In genomic region chr18:11987527-11987926, GRCh38 we compare ENCODE assay signal across 12 cellular contexts. TPM values are rescaled to one million over a fixed set of nuclear protein-coding genes. Genes with fewer than 3 reads are reported as not detected.
A peak's percentile ranks its signal among the peaks of the same experiment; 100 is the strongest.
DNase-seq lines count a peak whose midpoint lies in the region; ATAC-seq and TF ChIP-seq lines count a peak whose summit lies in the region.
"Had no signal": no experiment of that assay in that cellular context is flagged by ENCODE, and none has a peak within 500 bp of the region (broad histone marks: within the 10 kb centered on the region; RNA-seq: fewer than 3 reads in every experiment).

No MANE protein-coding gene starts in this region.

- no peaks in the 10 kb centered on the region for H3K9me3 ChIP-seq in stomach

- peaks cover 14% of the 10 kb centered on the region for H3K27me3 Mint-ChIP-seq in GM23338 (ENCODE audit: insufficient read depth, low read depth, poor library complexity)
- H3K27me3 Mint-ChIP-seq: activated CD8-positive, alpha-beta memory T cell treated with anti-CD3 and anti-CD28 coated beads, Interleukin-2, amount 10 ng/mL, durations not matched to agents 7 days and 5 days had no signal

- 0 out of 3 replicates have a peak, but pooled peaks cover under 1% of the 10 kb centered on the region for H3K9me3 Mint-ChIP-seq in GM23338
- H3K9me3 Mint-ChIP-seq: activated naive CD8-positive, alpha-beta T cell treated with anti-CD3 and anti-CD28 coated beads, Interleukin-2, amount 10 ng/mL, durations not matched to agents 7 days and 5 days; CD4-positive, CD25-positive, alpha-beta regulatory T cell had no signal

- H4K20me1 ChIP-seq in GM23338 (replicated peaks; ENCODE audit: insufficient read depth) = peaks cover 59% of the 10 kb centered on the region

- H3K36me3 Mint-ChIP-seq in GM23338 (ENCODE audit: low read depth) = peaks cover 8% of the 10 kb centered on the region
- H3K36me3 Mint-ChIP-seq: activated CD8-positive, alpha-beta memory T cell treated with anti-CD3 and anti-CD28 coated beads, Interleukin-2, amount 10 ng/mL, durations not matched to agents 7 days and 5 days; activated naive CD8-positive, alpha-beta T cell treated with anti-CD3 and anti-CD28 coated beads, Interleukin-2, amount 10 ng/mL, durations not matched to agents 7 days and 5 days; CD4-positive, CD25-positive, alpha-beta regulatory T cell had no signal

- peaks cover 76% of the 10 kb centered on the region for H3K4me1 Mint-ChIP-seq in GM23338

- H3K4me3 ChIP-seq in GM23338 (no peak overlapping the region), stomach (no peak overlapping the region)
- H3K4me3 ChIP-seq: PC-9 had no signal

- no peak overlapping the region for H3K4me3 Mint-ChIP-seq in GM23338
- H3K4me3 Mint-ChIP-seq: activated CD8-positive, alpha-beta memory T cell treated with anti-CD3 and anti-CD28 coated beads, Interleukin-2, amount 10 ng/mL, durations not matched to agents 7 days and 5 days; activated naive CD8-positive, alpha-beta T cell treated with anti-CD3 and anti-CD28 coated beads, Interleukin-2, amount 10 ng/mL, durations not matched to agents 7 days and 5 days had no signal

- no peak for TF ChIP-seq POLR2A in stomach (IDR thresholded peaks at IDR 0.05)

- no peaks in the 10 kb centered on the region for H3F3A ChIP-seq in GM23338 (replicated peaks; ENCODE audit: low read depth)

- ATAC-seq in GM23338 = no peak
- peak; percentile 86 for ATAC-seq in Right ventricle myocardium superior (ENCODE audit: poor library complexity)
- peak; percentile 72 for ATAC-seq in sciatic nerve
- no peak for ATAC-seq in HG02840 (IDR thresholded peaks at IDR 0.05; ENCODE audit: low FRiP score, unreplicated experiment)
- no peak for ATAC-seq in GM19452 (IDR thresholded peaks at IDR 0.05; ENCODE audit: unreplicated experiment)
- ATAC-seq in HG03025 (IDR thresholded peaks at IDR 0.05; ENCODE audit: low FRiP score, unreplicated experiment) = no peak
- ATAC-seq: activated CD8-positive, alpha-beta memory T cell treated with anti-CD3 and anti-CD28 coated beads, Interleukin-2, amount 10 ng/mL, durations not matched to agents 7 days and 5 days had no signal

- intact Hi-C loops in Right ventricle myocardium superior (cut with DNase I) (no loop called here), sciatic nerve (cut with DNase I) (no loop called here), stomach (cut with DNase I; ENCODE audit: low total_unique reads) (no loop called here)

- H3K9me2 ChIP-seq in GM23338 (ENCODE audit: insufficient read depth) = no peaks in the 10 kb centered on the region

- H3K4me2 ChIP-seq in GM23338 = no peak overlapping the region
- H3K4me2 ChIP-seq: PC-9 had no signal

- H3K27me3 ChIP-seq in GM23338 (ENCODE audit: insufficient read depth) = no peaks in the 10 kb centered on the region
- H3K27me3 ChIP-seq in stomach = no peaks in the 10 kb centered on the region

- WGBS in stomach, 5 donors = 47 to 66% (median 60%) methylated on average over 7 of the region's 7 CpGs

- H2AFZ ChIP-seq in GM23338 = no peak overlapping the region
- H2AFZ ChIP-seq: PC-9 had no signal

- H3K36me3 ChIP-seq in GM23338 (ENCODE audit: insufficient read depth) (no peaks in the 10 kb centered on the region), stomach (no peaks in the 10 kb centered on the region)

- peaks cover 98% of the 10 kb centered on the region for H3K79me2 ChIP-seq in GM23338 (replicated peaks; ENCODE audit: insufficient read depth)

- H3K27ac ChIP-seq in GM23338 (ENCODE audit: low read depth) (no peak overlapping the region; the same call in 1 of the 2 replicates), stomach (peak overlapping the region in 2 of 5 donors; percentile 2 to 32)
- H3K27ac ChIP-seq: PC-9 had no signal

- no peak for TF ChIP-seq CTCF in GM23338 (conservative IDR thresholded peaks at IDR 0.05; ENCODE audit: low read depth in 2 of 2)
- TF ChIP-seq CTCF in stomach (IDR thresholded peaks at IDR 0.05) = no peak

- peak overlapping the region; percentile 56 for H3K27ac Mint-ChIP-seq in GM23338
- H3K27ac Mint-ChIP-seq: activated CD8-positive, alpha-beta memory T cell treated with anti-CD3 and anti-CD28 coated beads, Interleukin-2, amount 10 ng/mL, durations not matched to agents 7 days and 5 days; activated naive CD8-positive, alpha-beta T cell treated with anti-CD3 and anti-CD28 coated beads, Interleukin-2, amount 10 ng/mL, durations not matched to agents 7 days and 5 days; CD4-positive, CD25-positive, alpha-beta regulatory T cell had no signal

- TF ChIP-seq EP300 in stomach (IDR thresholded peaks at IDR 0.05) = no peak

- no peak for DNase-seq in GM23338 (ENCODE audit: low spot score)
- DNase-seq in SKM-1 (lab: John Stamatoyannopoulos, UW; ENCODE audit: unreplicated experiment) = peak; percentile 11
- no peak for DNase-seq in Right ventricle myocardium superior
- DNase-seq in sciatic nerve (ENCODE audit: low spot score) = peak; percentile 17
- DNase-seq in stomach = no peak
- DNase-seq: activated CD8-positive, alpha-beta memory T cell treated with anti-CD3 and anti-CD28 coated beads, Interleukin-2, amount 10 ng/mL, durations not matched to agents 7 days and 5 days; activated naive CD8-positive, alpha-beta T cell treated with anti-CD3 and anti-CD28 coated beads, Interleukin-2, amount 10 ng/mL, durations not matched to agents 7 days and 5 days; CD4-positive, CD25-positive, alpha-beta regulatory T cell; PC-9 had no signal

- H3K4me1 ChIP-seq in GM23338 (ENCODE audit: insufficient read depth) = peaks cover 59% of the 10 kb centered on the region
- H3K4me1 ChIP-seq in stomach = peaks cover 18 to 67% (median 61%) of the 10 kb centered on the region in 4 donors

TF ChIP-seq in GM23338, 12 proteins besides CTCF, POLR2A, EP300 and RAD21:
- TF ChIP-seq ZNF462 (CRISPR knock-in tag; IDR thresholded peaks at IDR 0.05) = no peak

RNA-seq across cellular contexts. Expression of gene IMPA2, which starts 6.2 kb away (rescaled TPM):
- total RNA-seq in GM23338 (2014; rRNA removed; shearing (Covaris generic)) = 91.8 and 122 TPM in 2 replicates
- polyA plus RNA-seq in GM23338 (2016; fragmentation: Nextera tagmentation; extraction: Ambion mirVana) (45.0 and 50.4 TPM in 2 replicates), stomach (10 to 100 TPM; 61.0 to 79.9 (median 64.5) TPM)
- total RNA-seq in Right ventricle myocardium superior (85.8 TPM), sciatic nerve (15.8 TPM), stomach (100 to 1,000 TPM in 3 of 5 donors, 10 to 100 TPM in 2; 75.2 to 263 (median 138) TPM)

Comparison
In these comparisons a context has a peak if more than half of its experiments do, and no peak if none do; other contexts are left out.
1. ATAC-seq: peak in Right ventricle myocardium superior (single experiment) and sciatic nerve (single experiment); none in GM23338 (single experiment), HG02840 (single experiment), GM19452 (single experiment) and HG03025 (single experiment).
2. DNase-seq: peak in SKM-1 (single experiment) and sciatic nerve (single experiment); none in GM23338 (single experiment), Right ventricle myocardium superior (single experiment) and stomach (single experiment).